In the genomic region with DNA sequence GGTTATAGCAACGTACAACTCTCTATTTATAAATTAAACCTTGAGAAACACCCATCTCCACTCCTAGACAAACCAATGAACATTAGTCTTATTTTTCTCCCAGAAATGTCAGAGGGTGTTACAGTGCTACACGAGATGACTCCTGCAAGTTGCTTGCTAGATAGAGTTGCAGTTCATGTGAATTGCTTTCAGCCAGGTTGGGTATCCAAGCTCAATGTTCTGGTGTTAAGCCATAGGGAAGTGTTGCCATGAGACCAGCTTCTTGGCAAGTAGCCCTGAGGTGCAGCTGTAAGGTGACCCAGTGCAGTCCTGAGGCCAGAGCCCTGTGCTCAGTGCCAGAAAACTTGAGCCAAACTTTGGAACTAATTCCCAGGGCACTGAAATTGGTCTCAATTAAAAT, we compare ENCODE assay signal across 9 cellular contexts.
DNase-seq lines count a peak whose midpoint lies in the region; ATAC-seq and TF ChIP-seq lines count a peak whose summit lies in the region.
"Had no signal": no experiment of that assay in that cellular context is flagged by ENCODE, and none has a peak within 500 bp of the region (broad histone marks: within the 10 kb centered on the region; RNA-seq: fewer than 3 reads in every experiment).

No MANE protein-coding gene starts in this region.

- H3K27me3 Mint-ChIP-seq in memory B cell, result no peaks in the 10 kb centered on the region

- peak; percentile 33 for DNase-seq in COR-L47 (lab: John Stamatoyannopoulos, UW)
- DNase-seq in NCI-H1092 treated with DMSO at 0.1 percent for 48 hours (lab: John Stamatoyannopoulos, UW), result peak; percentile 81
- peak; percentile 56 for DNase-seq in astrocyte of the spinal cord (ENCODE audit: low read depth, low spot score)
- no peak for DNase-seq in memory B cell (ENCODE audit: low spot score in 2 of 2)
- DNase-seq in NCI-H524 treated with DMSO at 0.1 percent for 48 hours (lab: John Stamatoyannopoulos, UW), result no peak
- no peak for DNase-seq in foreskin melanocyte

- peaks cover 9% of the 10 kb centered on the region for H3K4me1 Mint-ChIP-seq in memory B cell

- H3K27ac Mint-ChIP-seq in memory B cell, result no peak overlapping the region

- TF ChIP-seq CTCF in astrocyte of the spinal cord (IDR thresholded peaks at IDR 0.05; ENCODE audit: low read depth, low read length), result no peak

- no peak overlapping the region for H3K4me3 ChIP-seq in astrocyte of the spinal cord (ENCODE audit: low read depth, low read length)

- in situ Hi-C loops in astrocyte of the spinal cord (cut with HindIII; ENCODE audit: low sequenced_read_pairs), result no loop called here

- no peak overlapping the region for H3K4me3 Mint-ChIP-seq in memory B cell
- H3K4me3 Mint-ChIP-seq: WTC11 had no signal

- H3K36me3 Mint-ChIP-seq in memory B cell, result no peaks in the 10 kb centered on the region
- H3K36me3 Mint-ChIP-seq: WTC11 had no signal

- no peaks in the 10 kb centered on the region for H3K9me3 Mint-ChIP-seq in memory B cell
- H3K9me3 Mint-ChIP-seq: WTC11 had no signal

- ATAC-seq in memory B cell (ENCODE audit: low read depth) (peak; percentile 24), HG02938 (IDR thresholded peaks at IDR 0.05; ENCODE audit: unreplicated experiment) (no peak), GM19397 (IDR thresholded peaks at IDR 0.05; ENCODE audit: unreplicated experiment) (no peak)
- ATAC-seq: WTC11 had no signal

Comparison
In these comparisons a context has a peak if more than half of its experiments do, and no peak if none do; other contexts are left out.
1. DNase-seq: peak in COR-L47 (single experiment), NCI-H1092 treated with DMSO at 0.1 percent for 48 hours (single experiment) and astrocyte of the spinal cord (single experiment); none in memory B cell (0 of 2), NCI-H524 treated with DMSO at 0.1 percent for 48 hours (single experiment) and foreskin melanocyte (single experiment).